In the genomic region with DNA sequence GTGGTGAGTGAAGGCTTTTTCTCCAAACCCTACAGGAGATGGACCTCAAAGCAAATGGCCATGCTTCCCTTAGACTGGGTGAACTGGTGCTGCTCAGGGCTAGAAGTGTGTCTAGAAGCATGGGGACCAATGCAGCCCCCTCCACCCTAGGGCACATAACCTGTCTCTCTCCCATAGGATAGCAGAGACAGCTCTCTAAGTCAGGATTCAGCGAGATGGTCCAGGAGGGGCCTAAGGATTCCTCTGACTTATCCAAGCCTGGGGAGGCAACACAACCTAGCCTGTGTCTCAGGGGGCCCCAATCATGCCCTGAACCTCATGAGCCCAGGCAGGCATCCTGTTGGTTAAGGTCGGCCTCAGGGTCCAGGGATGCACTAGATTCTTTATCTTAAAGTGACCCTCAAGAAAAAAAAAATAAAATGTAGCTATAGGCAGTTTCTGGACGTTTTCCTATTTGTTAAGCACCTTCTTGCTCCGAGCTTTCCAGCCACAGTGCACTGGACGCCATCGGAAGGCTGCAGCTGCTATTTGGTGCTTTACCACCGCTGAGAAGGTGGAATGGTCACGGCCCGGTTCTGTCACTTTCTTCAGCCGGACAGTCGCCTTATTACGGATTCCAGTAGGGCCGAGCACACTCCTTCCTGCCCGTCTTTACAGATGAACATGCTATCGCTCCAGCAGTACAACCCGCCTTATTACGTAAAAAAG, we compare ENCODE assay signal across 1 cellular context.
TF ChIP-seq lines count a peak whose summit lies in the region.

No MANE protein-coding gene starts in this region.

TF ChIP-seq in WTC11, 78 proteins besides CTCF, POLR2A, EP300 and RAD21:
- TF ChIP-seq, protein P1, sequence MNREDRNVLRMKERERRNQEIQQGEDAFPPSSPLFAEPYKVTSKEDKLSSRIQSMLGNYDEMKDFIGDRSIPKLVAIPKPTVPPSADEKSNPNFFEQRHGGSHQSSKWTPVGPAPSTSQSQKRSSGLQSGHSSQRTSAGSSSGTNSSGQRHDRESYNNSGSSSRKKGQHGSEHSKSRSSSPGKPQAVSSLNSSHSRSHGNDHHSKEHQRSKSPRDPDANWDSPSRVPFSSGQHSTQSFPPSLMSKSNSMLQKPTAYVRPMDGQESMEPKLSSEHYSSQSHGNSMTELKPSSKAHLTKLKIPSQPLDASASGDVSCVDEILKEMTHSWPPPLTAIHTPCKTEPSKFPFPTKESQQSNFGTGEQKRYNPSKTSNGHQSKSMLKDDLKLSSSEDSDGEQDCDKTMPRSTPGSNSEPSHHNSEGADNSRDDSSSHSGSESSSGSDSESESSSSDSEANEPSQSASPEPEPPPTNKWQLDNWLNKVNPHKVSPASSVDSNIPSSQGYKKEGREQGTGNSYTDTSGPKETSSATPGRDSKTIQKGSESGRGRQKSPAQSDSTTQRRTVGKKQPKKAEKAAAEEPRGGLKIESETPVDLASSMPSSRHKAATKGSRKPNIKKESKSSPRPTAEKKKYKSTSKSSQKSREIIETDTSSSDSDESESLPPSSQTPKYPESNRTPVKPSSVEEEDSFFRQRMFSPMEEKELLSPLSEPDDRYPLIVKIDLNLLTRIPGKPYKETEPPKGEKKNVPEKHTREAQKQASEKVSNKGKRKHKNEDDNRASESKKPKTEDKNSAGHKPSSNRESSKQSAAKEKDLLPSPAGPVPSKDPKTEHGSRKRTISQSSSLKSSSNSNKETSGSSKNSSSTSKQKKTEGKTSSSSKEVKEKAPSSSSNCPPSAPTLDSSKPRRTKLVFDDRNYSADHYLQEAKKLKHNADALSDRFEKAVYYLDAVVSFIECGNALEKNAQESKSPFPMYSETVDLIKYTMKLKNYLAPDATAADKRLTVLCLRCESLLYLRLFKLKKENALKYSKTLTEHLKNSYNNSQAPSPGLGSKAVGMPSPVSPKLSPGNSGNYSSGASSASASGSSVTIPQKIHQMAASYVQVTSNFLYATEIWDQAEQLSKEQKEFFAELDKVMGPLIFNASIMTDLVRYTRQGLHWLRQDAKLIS (CRISPR knock-in tag; IDR thresholded peaks at IDR 0.05; ENCODE audit: borderline replicate concordance), result no peak
- TF ChIP-seq TP53 (CRISPR knock-in tag; IDR thresholded peaks at IDR 0.05), result no peak
- TF ChIP-seq CREM (CRISPR knock-in tag; IDR thresholded peaks at IDR 0.05), result no peak
- TF ChIP-seq FOXP1 (CRISPR knock-in tag; IDR thresholded peaks at IDR 0.05; ENCODE audit: borderline replicate concordance), result no peak
- TF ChIP-seq, protein P2, sequence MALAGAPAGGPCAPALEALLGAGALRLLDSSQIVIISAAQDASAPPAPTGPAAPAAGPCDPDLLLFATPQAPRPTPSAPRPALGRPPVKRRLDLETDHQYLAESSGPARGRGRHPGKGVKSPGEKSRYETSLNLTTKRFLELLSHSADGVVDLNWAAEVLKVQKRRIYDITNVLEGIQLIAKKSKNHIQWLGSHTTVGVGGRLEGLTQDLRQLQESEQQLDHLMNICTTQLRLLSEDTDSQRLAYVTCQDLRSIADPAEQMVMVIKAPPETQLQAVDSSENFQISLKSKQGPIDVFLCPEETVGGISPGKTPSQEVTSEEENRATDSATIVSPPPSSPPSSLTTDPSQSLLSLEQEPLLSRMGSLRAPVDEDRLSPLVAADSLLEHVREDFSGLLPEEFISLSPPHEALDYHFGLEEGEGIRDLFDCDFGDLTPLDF (CRISPR knock-in tag; IDR thresholded peaks at IDR 0.05), result no peak
- TF ChIP-seq, protein P3, sequence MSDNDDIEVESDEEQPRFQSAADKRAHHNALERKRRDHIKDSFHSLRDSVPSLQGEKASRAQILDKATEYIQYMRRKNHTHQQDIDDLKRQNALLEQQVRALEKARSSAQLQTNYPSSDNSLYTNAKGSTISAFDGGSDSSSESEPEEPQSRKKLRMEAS (CRISPR knock-in tag; IDR thresholded peaks at IDR 0.05), result no peak
- TF ChIP-seq CBFB (CRISPR knock-in tag; IDR thresholded peaks at IDR 0.05; ENCODE audit: low read depth), result no peak
- TF ChIP-seq, protein P4, sequence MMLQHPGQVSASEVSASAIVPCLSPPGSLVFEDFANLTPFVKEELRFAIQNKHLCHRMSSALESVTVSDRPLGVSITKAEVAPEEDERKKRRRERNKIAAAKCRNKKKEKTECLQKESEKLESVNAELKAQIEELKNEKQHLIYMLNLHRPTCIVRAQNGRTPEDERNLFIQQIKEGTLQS (CRISPR knock-in tag; conservative IDR thresholded peaks at IDR 0.05), result no peak
- TF ChIP-seq ZNF263 (CRISPR knock-in tag; IDR thresholded peaks at IDR 0.05; ENCODE audit: low read depth), result no peak
- TF ChIP-seq JUN (CRISPR knock-in tag; IDR thresholded peaks at IDR 0.05), result no peak
- TF ChIP-seq, protein P5, sequence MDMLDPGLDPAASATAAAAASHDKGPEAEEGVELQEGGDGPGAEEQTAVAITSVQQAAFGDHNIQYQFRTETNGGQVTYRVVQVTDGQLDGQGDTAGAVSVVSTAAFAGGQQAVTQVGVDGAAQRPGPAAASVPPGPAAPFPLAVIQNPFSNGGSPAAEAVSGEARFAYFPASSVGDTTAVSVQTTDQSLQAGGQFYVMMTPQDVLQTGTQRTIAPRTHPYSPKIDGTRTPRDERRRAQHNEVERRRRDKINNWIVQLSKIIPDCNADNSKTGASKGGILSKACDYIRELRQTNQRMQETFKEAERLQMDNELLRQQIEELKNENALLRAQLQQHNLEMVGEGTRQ (CRISPR knock-in tag; IDR thresholded peaks at IDR 0.05), result no peak
- TF ChIP-seq ATF1 (CRISPR knock-in tag; IDR thresholded peaks at IDR 0.05), result no peak
